Comparison of ENCODE assay signal across 6 cellular contexts in genomic region chr9:136726631-136727191, GRCh38. TPM values are rescaled to one million over a fixed set of nuclear protein-coding genes. Genes with fewer than 3 reads are reported as not detected.
A peak's percentile ranks its signal among the peaks of the same experiment; 100 is the strongest.
DNase-seq lines count a peak whose midpoint lies in the region; ATAC-seq, FAIRE-seq and TF ChIP-seq lines count a peak whose summit lies in the region.

No MANE protein-coding gene starts in this region.

- H3K4me1 ChIP-seq in small intestine (ENCODE audit: control insufficient read depth in 2 of 2, insufficient read depth in 1 of 2, low read depth in 1 of 2, low read length in 1 of 2): peaks cover 0 to 3% of the 10 kb centered on the region in 2 donors

- peak; percentile 72 for TF ChIP-seq CTCF in GM10248 (IDR thresholded peaks at IDR 0.05; ENCODE audit: control extremely low read depth, extremely low read depth, low read depth, missing control alignments)
- TF ChIP-seq CTCF in endothelial cell (IDR thresholded peaks at IDR 0.05; ENCODE audit: unreplicated experiment): no peak
- no peak for TF ChIP-seq CTCF in omental fat pad (IDR thresholded peaks at IDR 0.05)

- no peaks in the 10 kb centered on the region for H3K9me3 ChIP-seq in small intestine (ENCODE audit: control insufficient read depth, low read depth)

- H3K27ac Mint-ChIP-seq in endothelial cell (ENCODE audit: unreplicated experiment): peak overlapping the region; percentile 95

- H3K27me3 Mint-ChIP-seq in endothelial cell (ENCODE audit: unreplicated experiment): peaks cover 33% of the 10 kb centered on the region

- DNase-seq in GM10248 (ENCODE audit: extremely low spot score) (peak; percentile 76), SK-N-DZ (ENCODE audit: low spot score) (peak; percentile 52), endothelial cell (ENCODE audit: low spot score) (no peak), small intestine (peak; percentile 73), omental fat pad (ENCODE audit: low spot score) (no peak)

- FAIRE-seq in small intestine (lab: Jason Lieb, UNC): no peak

- H3K27ac ChIP-seq in small intestine (ENCODE audit: low read depth in 1 of 2, low read length in 1 of 2): peak overlapping the region in 1 of 2 donors; percentile 23

- CTCF ChIA-PET in GM10248 (lab: Yijun Ruan, JAX): interaction anchor here (0.9 to 4.8 kb wide), 16 partner anchors 10 to 243 kb away, joined by 3 to 49 read pairs (median 4); partner anchors contain the start of genes AJM1 and LCN10

- H3K4me3 ChIP-seq in small intestine (ENCODE audit: low read depth in 1 of 2, low read length in 2 of 2): peak overlapping the region in 1 of 2 donors; percentile 88

- no peaks in the 10 kb centered on the region for H3K27me3 ChIP-seq in small intestine (ENCODE audit: control insufficient read depth in 2 of 2, insufficient read depth in 2 of 2, low read length in 2 of 2)

- H3K9me3 Mint-ChIP-seq in endothelial cell (ENCODE audit: unreplicated experiment): no peaks in the 10 kb centered on the region

- peak overlapping the region; percentile 98 for H3K4me3 Mint-ChIP-seq in endothelial cell (ENCODE audit: unreplicated experiment)

- peaks cover 24% of the 10 kb centered on the region for H3K36me3 Mint-ChIP-seq in endothelial cell (ENCODE audit: low read depth, unreplicated experiment)

- H3K36me3 ChIP-seq in small intestine (ENCODE audit: control insufficient read depth in 2 of 2, insufficient read depth in 2 of 2, low read length in 2 of 2): peaks cover 10 to 20% of the 10 kb centered on the region in 2 donors

- POLR2A ChIA-PET in GM10248 (lab: Yijun Ruan, JAX): interaction anchor here (0.6 to 2.4 kb wide), 10 partner anchors 8 to 937 kb away, joined by 3 to 36 read pairs (median 5); partner anchors contain the start of gene TMEM141

- no peak for ATAC-seq in HG03469 (IDR thresholded peaks at IDR 0.05; ENCODE audit: unreplicated experiment)
- ATAC-seq in omental fat pad (ENCODE audit: low FRiP score): no peak

- peaks cover 23% of the 10 kb centered on the region for H3K4me1 Mint-ChIP-seq in endothelial cell (ENCODE audit: unreplicated experiment)

- WGBS in small intestine, 3 donors: 11 to 16% (median 11%) methylated on average over 18 of the region's 18 CpGs

RNA-seq across cellular contexts. Expression of gene DIPK1B, which starts 14.3 kb away (rescaled TPM):
- polyA plus RNA-seq in SK-N-DZ (2014; cell fraction: cytosol; rRNA removed): 78.9 and 87.2 TPM in 2 replicates
- polyA plus RNA-seq in SK-N-DZ (2014; cell fraction: nucleus; rRNA removed): 150 and 195 TPM in 2 replicates
- 293 TPM for total RNA-seq in endothelial cell (ENCODE audit: unreplicated experiment)
- 10 to 100 TPM in 1 of 3 donors, 1 to 10 TPM in 1, under 1 TPM in 1; 0.22 to 12.1 (median 1.1) TPM for polyA plus RNA-seq in small intestine
- 10 to 100 TPM in 1 of 4 donors, 1 to 10 TPM in 3; 4.4 to 12.8 (median 7.5) TPM for total RNA-seq in omental fat pad

RNA-seq across cellular contexts. Expression of gene LCN10, which starts 16.0 kb away (rescaled TPM):
- 0.12 and 0.60 TPM in 2 replicates for polyA plus RNA-seq in SK-N-DZ (2014; cell fraction: cytosol; rRNA removed)
- polyA plus RNA-seq in SK-N-DZ (2014; cell fraction: nucleus; rRNA removed): 0.13 TPM in 1 of 2 replicates, not detected in the other
- total RNA-seq in endothelial cell (ENCODE audit: unreplicated experiment) (not detected), omental fat pad (10 to 100 TPM in 1 of 4 donors, 1 to 10 TPM in 3; 3.5 to 10.2 (median 5.0) TPM)
- 1 to 10 TPM in 2 of 3 donors, not detected in 1; 1.1 to 8.4 TPM for polyA plus RNA-seq in small intestine

RNA-seq across cellular contexts. Expression of gene LCN6, which starts 21.6 kb away (rescaled TPM):
- not detected in 2 replicates for polyA plus RNA-seq in SK-N-DZ (2014; cell fraction: cytosol; rRNA removed)
- polyA plus RNA-seq in SK-N-DZ (2014; cell fraction: nucleus; rRNA removed): not detected in 2 replicates
- not detected for total RNA-seq in endothelial cell (ENCODE audit: unreplicated experiment)
- 10 to 100 TPM in 1 of 3 donors, 1 to 10 TPM in 1, not detected in 1; 2.2 to 21.5 TPM for polyA plus RNA-seq in small intestine
- total RNA-seq in omental fat pad: 10 to 100 TPM in 2 of 4 donors, 1 to 10 TPM in 2; 5.0 to 24.1 (median 9.0) TPM

RNA-seq across cellular contexts. Expression of gene LCN8, which starts 31.3 kb away (rescaled TPM):
- not detected in 2 replicates for polyA plus RNA-seq in SK-N-DZ (2014; cell fraction: cytosol; rRNA removed)
- not detected in 2 replicates for polyA plus RNA-seq in SK-N-DZ (2014; cell fraction: nucleus; rRNA removed)
- not detected for total RNA-seq in endothelial cell (ENCODE audit: unreplicated experiment)
- not detected for polyA plus RNA-seq in small intestine
- total RNA-seq in omental fat pad: not detected

RNA-seq across cellular contexts. Expression of gene LCN15, which starts 37.6 kb away (rescaled TPM):
- not detected in 2 replicates for polyA plus RNA-seq in SK-N-DZ (2014; cell fraction: cytosol; rRNA removed)
- not detected in 2 replicates for polyA plus RNA-seq in SK-N-DZ (2014; cell fraction: nucleus; rRNA removed)
- total RNA-seq in endothelial cell (ENCODE audit: unreplicated experiment): 0.49 TPM
- polyA plus RNA-seq in small intestine: 10 to 100 TPM in 1 of 3 donors, 1 to 10 TPM in 1, under 1 TPM in 1; 0.46 to 12.7 (median 4.9) TPM
- not detected for total RNA-seq in omental fat pad

Comparison
In these comparisons a context has a peak if more than half of its experiments do, and no peak if none do; other contexts are left out.
1. DNase-seq: peak in GM10248 (single experiment), SK-N-DZ (single experiment) and small intestine (single experiment); none in endothelial cell (single experiment) and omental fat pad (single experiment).
2. RNA of gene DIPK1B, which starts 14.3 kb away (total RNA-seq): 293 TPM in endothelial cell (single experiment); 4.4 to 12.8 TPM in omental fat pad; every median in the first group is over 10 times any median in the second.